8 cellular contexts compared by ENCODE assay signal in the genomic region with DNA sequence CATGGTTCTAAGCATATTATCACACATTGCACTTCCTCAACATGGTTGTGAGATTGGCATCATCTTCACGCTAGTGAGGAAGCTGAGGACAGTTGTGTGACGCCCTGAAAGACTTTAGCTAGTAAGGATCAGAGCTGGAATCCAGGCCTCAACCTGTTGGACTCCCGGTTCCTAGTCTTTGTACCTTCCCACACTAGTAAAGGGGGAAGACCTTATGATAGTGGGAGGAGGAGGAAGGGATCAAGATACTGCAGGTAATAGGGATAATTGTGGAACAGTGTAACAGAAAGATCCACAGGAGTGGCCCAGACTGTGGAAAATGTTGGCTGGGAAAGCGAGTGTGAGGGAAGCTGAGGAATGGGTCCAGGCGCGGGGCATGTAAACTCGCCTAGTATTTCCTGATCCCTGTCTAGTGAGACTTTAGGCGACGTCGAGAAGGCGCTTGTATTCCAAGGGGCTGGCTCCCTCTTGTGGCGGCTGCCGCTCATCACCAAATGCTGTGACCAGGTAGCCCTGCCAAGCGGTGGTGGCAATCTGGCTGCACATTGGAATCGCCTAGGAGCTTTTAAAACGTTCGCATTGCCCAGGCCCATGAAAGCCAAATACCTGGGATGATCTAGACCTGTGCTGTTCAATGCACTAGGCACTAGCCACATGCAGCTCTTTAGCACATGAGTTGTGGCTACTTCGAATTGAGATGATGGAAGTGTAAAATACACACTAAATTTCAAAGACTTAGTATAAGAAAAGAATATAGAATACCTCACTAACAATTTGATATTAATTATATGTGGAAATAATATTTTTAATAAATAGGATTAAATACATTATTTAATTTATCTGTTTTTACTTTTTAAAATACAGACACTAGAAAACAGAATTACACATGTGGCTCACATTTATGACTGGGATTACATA. TPM values are rescaled to one million over a fixed set of nuclear protein-coding genes. Genes with fewer than 3 reads are reported as not detected.
DNase-seq lines count a peak whose midpoint lies in the region; ATAC-seq, FAIRE-seq and TF ChIP-seq lines count a peak whose summit lies in the region.

No MANE protein-coding gene starts in this region.

- TF ChIP-seq CTCF in D721Med (IDR thresholded peaks at IDR 0.05; ENCODE audit: insufficient read depth, missing control alignments) = peak; percentile 94

- H3K9me3 Mint-ChIP-seq in natural killer cell treated with Interleukin-12 subunit alpha and Interleukin-12 subunit beta and Interleukin-15 and Interleukin-18, amount 100 ng/mL, for 72 hours = no peaks in the 10 kb centered on the region

- FAIRE-seq in D721Med (lab: Jason Lieb, UNC) = no peak

- H3K27ac ChIP-seq in substantia nigra (ENCODE audit: low read depth, low read length, poor library complexity, severe bottlenecking) = no peak overlapping the region

- peaks cover 3 to 10% of the 10 kb centered on the region in 2 donors for H3K27me3 Mint-ChIP-seq in natural killer cell treated with Interleukin-12 subunit alpha and Interleukin-12 subunit beta and Interleukin-15 and Interleukin-18, amount 100 ng/mL, for 72 hours

- peak; percentile 95 for ATAC-seq in GM21381 (IDR thresholded peaks at IDR 0.05; ENCODE audit: unreplicated experiment)
- ATAC-seq in natural killer cell treated with Interleukin-12 subunit alpha and Interleukin-12 subunit beta and Interleukin-15 and Interleukin-18, amount 100 ng/mL, for 72 hours = peak in 1 of 2 donors; percentile 68

- H3K27ac Mint-ChIP-seq in natural killer cell treated with Interleukin-12 subunit alpha and Interleukin-12 subunit beta and Interleukin-15 and Interleukin-18, amount 100 ng/mL, for 72 hours = no peak overlapping the region

- H3K4me1 Mint-ChIP-seq in natural killer cell treated with Interleukin-12 subunit alpha and Interleukin-12 subunit beta and Interleukin-15 and Interleukin-18, amount 100 ng/mL, for 72 hours (ENCODE audit: low read depth in 2 of 2) = no peaks in the 10 kb centered on the region

- no peaks in the 10 kb centered on the region for H3K36me3 Mint-ChIP-seq in natural killer cell treated with Interleukin-12 subunit alpha and Interleukin-12 subunit beta and Interleukin-15 and Interleukin-18, amount 100 ng/mL, for 72 hours

- H3K4me3 Mint-ChIP-seq in natural killer cell treated with Interleukin-12 subunit alpha and Interleukin-12 subunit beta and Interleukin-15 and Interleukin-18, amount 100 ng/mL, for 72 hours = no peak overlapping the region

- DNase-seq in D721Med (ENCODE audit: insufficient read length, low spot score) = peak; percentile 26
- peak; percentile 31 for DNase-seq in HS-27A (ENCODE audit: low read depth)
- peak; percentile 66 to 78 for DNase-seq in NOMO-1 (lab: John Stamatoyannopoulos, UW; ENCODE audit: unreplicated experiment in 2 of 2)
- DNase-seq in activated T-cell treated with anti-CD3 and anti-CD28 coated beads for 1 hour (ENCODE audit: low read depth) = peak; percentile 31
- peak; percentile 51 for DNase-seq in fibroblast of gingiva (ENCODE audit: low read depth)
- peak; percentile 65 for DNase-seq in natural killer cell treated with Interleukin-12 subunit alpha and Interleukin-12 subunit beta and Interleukin-15 and Interleukin-18, amount 100 ng/mL, for 72 hours (ENCODE audit: low spot score)
- DNase-seq in substantia nigra (lab: John Stamatoyannopoulos, UW) = peak in 40 of 49 donors; percentile 2 to 78 (median 46)

RNA-seq across cellular contexts. Expression of a gene that starts 38.8 kb away (rescaled TPM):
- total RNA-seq in natural killer cell treated with Interleukin-12 subunit alpha and Interleukin-12 subunit beta and Interleukin-15 and Interleukin-18, amount 100 ng/mL, for 72 hours = not detected
